8 cellular contexts compared by ENCODE assay signal in genomic region chr17:76492250-76492988, GRCh38. TPM values are rescaled to one million over a fixed set of nuclear protein-coding genes. Genes with fewer than 3 reads are reported as not detected.
DNase-seq lines count a peak whose midpoint lies in the region; ATAC-seq and TF ChIP-seq lines count a peak whose summit lies in the region.

No MANE protein-coding gene starts in this region.

- H3K4me1 ChIP-seq in DND-41 (ENCODE audit: insufficient read depth, low read length) (peaks cover 5% of the 10 kb centered on the region), Loucy (ENCODE audit: insufficient read depth, low read length, poor library complexity, severe bottlenecking) (peaks cover 19% of the 10 kb centered on the region), neural progenitor cell (peaks cover 14% of the 10 kb centered on the region)

- peak; percentile 47 for ATAC-seq in DND-41 (ENCODE audit: insufficient read depth, low read depth)
- peak; percentile 36 for ATAC-seq in GM21390 (IDR thresholded peaks at IDR 0.05; ENCODE audit: unreplicated experiment)

- no peaks in the 10 kb centered on the region for H3K9me2 ChIP-seq in Loucy (replicated peaks; ENCODE audit: low read depth, low read length)

- H3F3A ChIP-seq in Loucy (ENCODE audit: low read depth) (no peaks in the 10 kb centered on the region), neural progenitor cell (ENCODE audit: low read depth) (no peaks in the 10 kb centered on the region)

- peak; percentile 30 for DNase-seq in DND-41
- DNase-seq in choroid plexus epithelial cell (ENCODE audit: low read depth), result no peak
- DNase-seq in neural progenitor cell (ENCODE audit: low spot score), result no peak
- no peak for DNase-seq in NCI-H446 treated with DMSO at 0.1 percent for 48 hours (lab: John Stamatoyannopoulos, UW)
- DNase-seq in SIG-M5 treated with dmso at 0.1 percent for 504 hours (lab: John Stamatoyannopoulos, UW; ENCODE audit: unreplicated experiment), result no peak
- DNase-seq in HCEC 1CT, result no peak

- no peaks in the 10 kb centered on the region for H3K9me3 Mint-ChIP-seq in neural progenitor cell

- H3K9ac ChIP-seq in DND-41 (ENCODE audit: low read depth, low read length) (no peak overlapping the region), Loucy (ENCODE audit: low read depth, low read length, poor library complexity, severe bottlenecking) (peak overlapping the region; percentile 49), neural progenitor cell (no peak overlapping the region)

- H3K4me2 ChIP-seq in DND-41 (ENCODE audit: insufficient read depth, low read length) (no peak overlapping the region), Loucy (ENCODE audit: low read depth, low read length, poor library complexity, severe bottlenecking) (peak overlapping the region; percentile 60), neural progenitor cell (peak overlapping the region; percentile 3)

- H3K36me3 ChIP-seq in DND-41 (ENCODE audit: insufficient read depth, low read length), result no peaks in the 10 kb centered on the region
- H3K36me3 ChIP-seq in Loucy (ENCODE audit: insufficient read depth, low read length), result no peaks in the 10 kb centered on the region
- H3K36me3 ChIP-seq in neural progenitor cell, result no peaks in the 10 kb centered on the region

- peaks cover 4% of the 10 kb centered on the region for H3K27me3 ChIP-seq in DND-41 (ENCODE audit: insufficient read depth, low read length, poor library complexity)
- no peaks in the 10 kb centered on the region for H3K27me3 ChIP-seq in Loucy (ENCODE audit: insufficient read depth, low read length, poor library complexity, severe bottlenecking)
- H3K27me3 ChIP-seq in neural progenitor cell, result no peaks in the 10 kb centered on the region

- H3K4me3 ChIP-seq in DND-41 (ENCODE audit: low read depth in 1 of 2, low read length in 2 of 2) (no peak overlapping the region), Loucy (ENCODE audit: low read length, poor library complexity, severe bottlenecking) (peak overlapping the region; percentile 17), choroid plexus epithelial cell (ENCODE audit: low read depth, low read length) (peak overlapping the region; percentile 43), neural progenitor cell (no peak overlapping the region)

- H3K27me3 Mint-ChIP-seq in neural progenitor cell (ENCODE audit: insufficient read depth, low read depth), result peaks cover 10% of the 10 kb centered on the region

- H3K9me3 ChIP-seq in DND-41 (ENCODE audit: insufficient read depth, low read length, severe bottlenecking), result no peaks in the 10 kb centered on the region
- H3K9me3 ChIP-seq in Loucy (ENCODE audit: insufficient read depth, low read depth, low read length), result no peaks in the 10 kb centered on the region
- no peaks in the 10 kb centered on the region for H3K9me3 ChIP-seq in neural progenitor cell (ENCODE audit: low read depth)

- H2AFZ ChIP-seq in DND-41 (ENCODE audit: low read depth, low read length), result no peak overlapping the region
- peak overlapping the region; percentile 68; the same call in 1 of the 2 replicates for H2AFZ ChIP-seq in Loucy (ENCODE audit: low read length)
- no peak overlapping the region for H2AFZ ChIP-seq in neural progenitor cell (replicated peaks)

- no peak for TF ChIP-seq CTCF in DND-41 (IDR thresholded peaks at IDR 0.05; ENCODE audit: borderline replicate concordance, extremely low read depth, low read length, poor library complexity, severe bottlenecking)
- no peak for TF ChIP-seq CTCF in Loucy (conservative IDR thresholded peaks at IDR 0.05; ENCODE audit: low read length)
- TF ChIP-seq CTCF in choroid plexus epithelial cell (conservative IDR thresholded peaks at IDR 0.05; ENCODE audit: low read depth, low read length), result no peak
- TF ChIP-seq CTCF in neural progenitor cell (IDR thresholded peaks at IDR 0.05), result no peak

- no peaks in the 10 kb centered on the region for H3K79me2 ChIP-seq in DND-41 (ENCODE audit: insufficient read depth, low read length)
- H3K79me2 ChIP-seq in Loucy (ENCODE audit: insufficient read depth, low read length), result no peaks in the 10 kb centered on the region
- no peaks in the 10 kb centered on the region for H3K79me2 ChIP-seq in neural progenitor cell (ENCODE audit: low read depth)

- H3K27ac ChIP-seq in DND-41 (ENCODE audit: low read length) (no peak overlapping the region), neural progenitor cell (no peak overlapping the region)

- peaks cover 14% of the 10 kb centered on the region for H3K4me1 Mint-ChIP-seq in neural progenitor cell

- H4K20me1 ChIP-seq in DND-41 (ENCODE audit: insufficient read depth, low read length), result peaks cover 5% of the 10 kb centered on the region; the same call in 1 of the 2 replicates
- H4K20me1 ChIP-seq in Loucy (ENCODE audit: insufficient read depth, low read length, poor library complexity, severe bottlenecking), result no peaks in the 10 kb centered on the region
- H4K20me1 ChIP-seq in neural progenitor cell (ENCODE audit: low read depth), result peaks cover 3% of the 10 kb centered on the region

- no peaks in the 10 kb centered on the region for H3K36me3 Mint-ChIP-seq in neural progenitor cell

- peak overlapping the region; percentile 3 for H3K4me3 Mint-ChIP-seq in neural progenitor cell

- peak overlapping the region; percentile 83 for H3K27ac Mint-ChIP-seq in neural progenitor cell

RNA-seq across cellular contexts. Expression of gene RHBDF2, which starts 8.8 kb away (rescaled TPM):
- 0.79 and 5.0 TPM in 2 replicates for total RNA-seq in neural progenitor cell (ENCODE audit: low replicate concordance)

RNA-seq across cellular contexts. Expression of gene AANAT, which starts 25.0 kb away (rescaled TPM):
- total RNA-seq in neural progenitor cell (ENCODE audit: low replicate concordance), result not detected in 2 replicates

RNA-seq across cellular contexts. Expression of gene UBE2O, which starts 39.5 kb away (rescaled TPM):
- 20.6 and 46.6 TPM in 2 replicates for total RNA-seq in neural progenitor cell (ENCODE audit: low replicate concordance)

RNA-seq across cellular contexts. Expression of gene CYGB, which starts 45.1 kb away (rescaled TPM):
- 1.1 TPM in 1 of 2 replicates, not detected in the other for total RNA-seq in neural progenitor cell (ENCODE audit: low replicate concordance)

RNA-seq across cellular contexts. Expression of gene PRCD, which starts 47.4 kb away (rescaled TPM):
- 0.09 TPM in 1 of 2 replicates, not detected in the other for total RNA-seq in neural progenitor cell (ENCODE audit: low replicate concordance)

Comparison
In these comparisons a context has a peak if more than half of its experiments do, and no peak if none do; other contexts are left out.
1. H3K4me3 ChIP-seq: peak in Loucy (single experiment) and choroid plexus epithelial cell (single experiment); none in DND-41 (0 of 2) and neural progenitor cell (single experiment).